ENCODE assay signal across 8 cellular contexts in the genomic region with DNA sequence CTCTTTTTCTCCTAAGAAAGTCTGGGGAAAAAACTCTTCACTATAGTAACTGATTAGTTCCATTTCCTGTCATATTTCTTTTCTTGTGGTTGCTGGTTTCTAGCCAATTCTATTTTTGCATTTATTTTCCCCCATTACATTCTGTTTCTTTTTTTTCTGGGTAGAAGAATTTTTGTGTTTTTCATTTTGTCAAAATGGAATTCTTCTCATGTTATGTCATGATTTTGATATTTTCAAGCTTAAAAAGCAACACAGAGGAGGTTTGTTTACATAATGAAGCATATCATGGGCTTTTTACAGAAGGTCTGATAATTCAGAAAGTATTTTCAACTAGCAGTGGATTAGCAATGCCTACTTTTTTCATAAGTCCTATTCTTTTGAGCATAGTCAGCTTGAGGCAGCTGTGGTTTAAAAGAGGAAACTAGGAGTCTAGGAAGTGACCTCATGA.
A peak's percentile ranks its signal among the peaks of the same experiment; 100 is the strongest.
DNase-seq lines count a peak whose midpoint lies in the region; ATAC-seq, FAIRE-seq and TF ChIP-seq lines count a peak whose summit lies in the region.

No MANE protein-coding gene starts in this region.

- TF ChIP-seq CTCF in keratinocyte (optimal IDR thresholded peaks at IDR 0.05 in 1 of 3, IDR thresholded peaks at IDR 0.05 in 1 of 3, conservative IDR thresholded peaks at IDR 0.05 in 1 of 3; ENCODE audit: extremely low read depth in 1 of 3, insufficient read depth in 2 of 3, low read length in 3 of 3): no peak

- ATAC-seq in GM21360 (IDR thresholded peaks at IDR 0.05; ENCODE audit: unreplicated experiment): no peak

- no peak overlapping the region for H3K9ac ChIP-seq in keratinocyte (ENCODE audit: control insufficient read depth, extremely low read depth, insufficient read depth, low read length)

- in situ Hi-C loops in ACHN (cut with HindIII; ENCODE audit: low pct_ligation_motif_present, low pct_unique_long_range_greater_than_20kb, low sequenced_read_pairs): no loop called here

- H2AFZ ChIP-seq in keratinocyte (ENCODE audit: control insufficient read depth, low read length): no peak overlapping the region

- no peak overlapping the region for H3K27ac ChIP-seq in keratinocyte (ENCODE audit: control insufficient read depth, insufficient read depth, low read length)

- H3K27me3 ChIP-seq in keratinocyte (ENCODE audit: control insufficient read depth, extremely low read depth, insufficient read depth, low read length): no peaks in the 10 kb centered on the region

- H3K4me1 ChIP-seq in keratinocyte (ENCODE audit: control insufficient read depth, extremely low read depth, insufficient read depth, low read length): peaks cover 8% of the 10 kb centered on the region

- dilution Hi-C loops in keratinocyte (cut with MboI; ENCODE audit: extremely low pct_ligation_motif_present, low sequenced_read_pairs): no loop called here

- H3K79me2 ChIP-seq in keratinocyte (ENCODE audit: control insufficient read depth, insufficient read depth, low read length): no peaks in the 10 kb centered on the region

- H3K9me3 ChIP-seq in keratinocyte (ENCODE audit: control insufficient read depth, low read depth, low read length): no peaks in the 10 kb centered on the region

- peak; percentile 36 for FAIRE-seq in keratinocyte (lab: Jason Lieb, UNC)

- no peak overlapping the region for H3K4me3 ChIP-seq in keratinocyte (ENCODE audit: control insufficient read depth in 2 of 3, extremely low read depth in 1 of 3, insufficient read depth in 2 of 3, low read depth in 1 of 3, low read length in 3 of 3)

- no peaks in the 10 kb centered on the region for H3K9me1 ChIP-seq in keratinocyte (ENCODE audit: control insufficient read depth, extremely low read depth, insufficient read depth, low read length)

- H4K20me1 ChIP-seq in keratinocyte (ENCODE audit: control insufficient read depth, extremely low read depth, insufficient read depth, low read length): no peaks in the 10 kb centered on the region

- DNase-seq in ACHN: peak; percentile 31
- DNase-seq in H4 (ENCODE audit: low spot score): peak; percentile 40
- peak; percentile 46 for DNase-seq in SKM-1 (lab: John Stamatoyannopoulos, UW; ENCODE audit: unreplicated experiment)
- DNase-seq in keratinocyte (ENCODE audit: low read depth, low spot score): no peak
- no peak for DNase-seq in DMS79 treated with DMSO at 0.1 percent for 48 hours (lab: John Stamatoyannopoulos, UW)
- no peak for DNase-seq in NCI-H128 (lab: John Stamatoyannopoulos, UW; ENCODE audit: unreplicated experiment)
- no peak for DNase-seq in NCI-H748 treated with DMSO at 0.1 percent for 48 hours (lab: John Stamatoyannopoulos, UW)

- H3K4me2 ChIP-seq in keratinocyte (ENCODE audit: control insufficient read depth, extremely low read depth, insufficient read depth, low read depth, low read length): peak overlapping the region; percentile 18

- H3K36me3 ChIP-seq in keratinocyte (ENCODE audit: control insufficient read depth in 2 of 2, extremely low read depth in 1 of 2, insufficient read depth in 2 of 2, low read length in 2 of 2): no peaks in the 10 kb centered on the region

Comparison
In these comparisons a context has a peak if more than half of its experiments do, and no peak if none do; other contexts are left out.
1. DNase-seq: peak in ACHN (single experiment), H4 (single experiment) and SKM-1 (single experiment); none in keratinocyte (single experiment), DMS79 treated with DMSO at 0.1 percent for 48 hours (single experiment), NCI-H128 (single experiment) and NCI-H748 treated with DMSO at 0.1 percent for 48 hours (single experiment).